ENCODE assay signal across 8 cellular contexts in the genomic region with DNA sequence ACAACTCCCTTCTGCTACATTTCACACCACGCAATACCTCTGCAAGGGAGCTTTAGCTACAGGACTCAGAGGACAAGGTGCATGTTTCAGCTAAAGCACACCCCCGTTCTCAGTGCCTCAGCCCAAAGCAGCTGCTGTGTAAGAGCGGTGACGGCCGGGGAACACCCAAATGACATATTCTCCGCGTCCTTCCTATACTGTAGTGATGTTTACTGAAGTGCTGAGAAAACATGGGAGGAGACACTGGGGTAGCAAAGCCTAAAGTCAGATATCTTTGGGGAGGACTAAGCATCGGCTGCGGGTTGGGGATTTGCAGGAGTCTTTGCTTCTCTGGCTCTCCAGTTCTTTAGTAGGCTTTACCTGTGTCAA. TPM values are rescaled to one million over a fixed set of nuclear protein-coding genes. Genes with fewer than 3 reads are reported as not detected.
DNase-seq lines count a peak whose midpoint lies in the region; ATAC-seq and TF ChIP-seq lines count a peak whose summit lies in the region.

No MANE protein-coding gene starts in this region.

- in situ Hi-C loops in Panc1 (cut with HindIII; ENCODE audit: low pct_unique_long_range_greater_than_20kb, low sequenced_read_pairs), result no loop called here

- ATAC-seq in CD4-positive, CD25-positive, alpha-beta regulatory T cell (ENCODE audit: low read depth in 2 of 2), result peak; percentile 37 to 52
- no peak for ATAC-seq in Panc1
- peak; percentile 36 to 56 for ATAC-seq in naive B cell (ENCODE audit: low read depth in 2 of 2)
- no peak for ATAC-seq in stimulated activated effector memory CD8-positive, alpha-beta T cell treated with anti-CD3 and anti-CD28 coated beads, Interleukin-12 subunit alpha, Interleukin-12 subunit beta, amount 100 ng/mL, for 72 hours
- ATAC-seq in GM18502 (IDR thresholded peaks at IDR 0.05; ENCODE audit: poor library complexity, unreplicated experiment), result no peak

- no peak overlapping the region for H3K27ac ChIP-seq in CD4-positive, CD25-positive, alpha-beta regulatory T cell (ENCODE audit: insufficient read depth, low read length, poor library complexity, severe bottlenecking)
- H3K27ac ChIP-seq in Panc1 (ENCODE audit: low read length) (no peak overlapping the region), cingulate gyrus (ENCODE audit: low read depth, low read length) (peak overlapping the region; percentile 60)

- H3K9me3 ChIP-seq in CD4-positive, CD25-positive, alpha-beta regulatory T cell (ENCODE audit: control insufficient read depth in 2 of 2, low read length in 2 of 2), result no peaks in the 10 kb centered on the region
- H3K9me3 ChIP-seq in Panc1 (ENCODE audit: control insufficient read depth, insufficient read depth, low read depth, low read length), result no peaks in the 10 kb centered on the region

- H3K36me3 Mint-ChIP-seq in CD4-positive, CD25-positive, alpha-beta regulatory T cell, result no peaks in the 10 kb centered on the region
- peaks cover 0 to 7% of the 10 kb centered on the region in 2 donors for H3K36me3 Mint-ChIP-seq in naive B cell
- H3K36me3 Mint-ChIP-seq in stimulated activated effector memory CD8-positive, alpha-beta T cell treated with anti-CD3 and anti-CD28 coated beads, Interleukin-12 subunit alpha, Interleukin-12 subunit beta, amount 100 ng/mL, for 72 hours, result no peaks in the 10 kb centered on the region

- H3K4me3 ChIP-seq in CD4-positive, CD25-positive, alpha-beta regulatory T cell (ENCODE audit: low read depth, low read length), result no peak overlapping the region
- H3K4me3 ChIP-seq in Panc1 (ENCODE audit: low read depth in 2 of 2, low read length in 2 of 2), result peak overlapping the region; percentile 39 to 40; a peak in 3 of 4 replicates

- no TSS peak for BruUV-seq in Panc1 (replicated peaks; lab: Mats Ljungman, UMichigan)

- no peaks in the 10 kb centered on the region for H3K36me3 ChIP-seq in CD4-positive, CD25-positive, alpha-beta regulatory T cell (ENCODE audit: control insufficient read depth, insufficient read depth, low read length)
- no peaks in the 10 kb centered on the region for H3K36me3 ChIP-seq in Panc1 (ENCODE audit: control insufficient read depth, insufficient read depth, low read length)

- H3K27ac Mint-ChIP-seq in CD4-positive, CD25-positive, alpha-beta regulatory T cell, result no peak overlapping the region
- no peak overlapping the region for H3K27ac Mint-ChIP-seq in naive B cell
- no peak overlapping the region for H3K27ac Mint-ChIP-seq in stimulated activated effector memory CD8-positive, alpha-beta T cell treated with anti-CD3 and anti-CD28 coated beads, Interleukin-12 subunit alpha, Interleukin-12 subunit beta, amount 100 ng/mL, for 72 hours

- H3K4me3 Mint-ChIP-seq in CD4-positive, CD25-positive, alpha-beta regulatory T cell, result no peak overlapping the region
- H3K4me3 Mint-ChIP-seq in naive B cell, result no peak overlapping the region
- H3K4me3 Mint-ChIP-seq in stimulated activated effector memory CD8-positive, alpha-beta T cell treated with anti-CD3 and anti-CD28 coated beads, Interleukin-12 subunit alpha, Interleukin-12 subunit beta, amount 100 ng/mL, for 72 hours, result no peak overlapping the region

- no peaks in the 10 kb centered on the region for H3K9me3 Mint-ChIP-seq in CD4-positive, CD25-positive, alpha-beta regulatory T cell
- H3K9me3 Mint-ChIP-seq in naive B cell, result no peaks in the 10 kb centered on the region
- no peaks in the 10 kb centered on the region for H3K9me3 Mint-ChIP-seq in stimulated activated effector memory CD8-positive, alpha-beta T cell treated with anti-CD3 and anti-CD28 coated beads, Interleukin-12 subunit alpha, Interleukin-12 subunit beta, amount 100 ng/mL, for 72 hours

- TF ChIP-seq CTCF in Panc1 (IDR thresholded peaks at IDR 0.05), result no peak

- peak in 2 of 3 donors; percentile 32 to 48 for DNase-seq in CD4-positive, CD25-positive, alpha-beta regulatory T cell
- DNase-seq in Panc1 (ENCODE audit: low read depth, low spot score), result no peak
- DNase-seq in naive B cell, result no peak
- no peak for DNase-seq in AG08395 (ENCODE audit: low spot score)
- DNase-seq in stimulated activated effector memory CD8-positive, alpha-beta T cell treated with anti-CD3 and anti-CD28 coated beads, Interleukin-12 subunit alpha, Interleukin-12 subunit beta, amount 100 ng/mL, for 72 hours (ENCODE audit: low spot score in 2 of 2), result no peak
- DNase-seq in A172 (ENCODE audit: low spot score), result no peak

- peaks cover 26% of the 10 kb centered on the region for H3K27me3 Mint-ChIP-seq in CD4-positive, CD25-positive, alpha-beta regulatory T cell
- H3K27me3 Mint-ChIP-seq in naive B cell, result peaks cover 24 to 40% (median 36%) of the 10 kb centered on the region in 3 donors

- H3K4me1 Mint-ChIP-seq in CD4-positive, CD25-positive, alpha-beta regulatory T cell, result peaks cover 5 to 23% (median 9%) of the 10 kb centered on the region in 4 donors
- peaks cover 7 to 10% (median 7%) of the 10 kb centered on the region in 3 donors for H3K4me1 Mint-ChIP-seq in naive B cell
- peaks cover 9% of the 10 kb centered on the region for H3K4me1 Mint-ChIP-seq in stimulated activated effector memory CD8-positive, alpha-beta T cell treated with anti-CD3 and anti-CD28 coated beads, Interleukin-12 subunit alpha, Interleukin-12 subunit beta, amount 100 ng/mL, for 72 hours

- POLR2A ChIA-PET in Panc1 (lab: Charles Lee), result no interaction called here

- CTCF ChIA-PET in Panc1 (lab: Charles Lee), result no interaction called here

- intact Hi-C loops in Panc1 (cut with micrococcal nuclease; ENCODE audit: unreplicated experiment), result loop anchor here (10.0 kb wide), 2 partner anchors 160 to 280 kb away; no protein-coding TSS in a partner anchor

- peaks cover 18% of the 10 kb centered on the region for H3K4me1 ChIP-seq in CD4-positive, CD25-positive, alpha-beta regulatory T cell (ENCODE audit: control insufficient read depth, insufficient read depth, low read length, poor library complexity, severe bottlenecking)
- peaks cover 16% of the 10 kb centered on the region for H3K4me1 ChIP-seq in Panc1 (ENCODE audit: control insufficient read depth, insufficient read depth, low read length)

- peaks cover 32% of the 10 kb centered on the region for H3K27me3 ChIP-seq in CD4-positive, CD25-positive, alpha-beta regulatory T cell (ENCODE audit: control insufficient read depth, insufficient read depth, low read length)
- peaks cover 15% of the 10 kb centered on the region for H3K27me3 ChIP-seq in Panc1 (ENCODE audit: control insufficient read depth, insufficient read depth, low read length)

RNA-seq across cellular contexts. Expression of a gene that starts 1.7 kb away (rescaled TPM):
- total RNA-seq in CD4-positive, CD25-positive, alpha-beta regulatory T cell, result 6.3 TPM
- polyA plus RNA-seq in CD4-positive, CD25-positive, alpha-beta regulatory T cell, result under 1 TPM; 0.24 to 0.73 (median 0.51) TPM
- total RNA-seq in Panc1 (2021; ENCODE audit: unreplicated experiment), result 4.5 TPM
- 6.2 TPM for polyA plus RNA-seq in Panc1 (2012; ENCODE audit: insufficient read length)
- polyA plus RNA-seq in naive B cell (ENCODE audit: low read depth in 6 of 6), result under 1 TPM in 4 of 6 donors, not detected in 2; 0.43 to 0.61 (median 0.52) TPM
- total RNA-seq in A172 (2014; rRNA removed; shearing (Covaris generic)), result 6.5 and 8.2 TPM in 2 replicates

Comparison
In these comparisons a context has a peak if more than half of its experiments do, and no peak if none do; other contexts are left out.
1. ATAC-seq: peak in CD4-positive, CD25-positive, alpha-beta regulatory T cell (2 of 2) and naive B cell (2 of 2); none in Panc1 (single experiment), stimulated activated effector memory CD8-positive, alpha-beta T cell treated with anti-CD3 and anti-CD28 coated beads, Interleukin-12 subunit alpha, Interleukin-12 subunit beta, amount 100 ng/mL, for 72 hours (single experiment) and GM18502 (single experiment).
2. DNase-seq: peak in CD4-positive, CD25-positive, alpha-beta regulatory T cell (2 of 3); none in Panc1 (single experiment), naive B cell (single experiment), AG08395 (single experiment), stimulated activated effector memory CD8-positive, alpha-beta T cell treated with anti-CD3 and anti-CD28 coated beads, Interleukin-12 subunit alpha, Interleukin-12 subunit beta, amount 100 ng/mL, for 72 hours (0 of 2) and A172 (single experiment).